ENCODE assay signal across 8 cellular contexts in the genomic region with DNA sequence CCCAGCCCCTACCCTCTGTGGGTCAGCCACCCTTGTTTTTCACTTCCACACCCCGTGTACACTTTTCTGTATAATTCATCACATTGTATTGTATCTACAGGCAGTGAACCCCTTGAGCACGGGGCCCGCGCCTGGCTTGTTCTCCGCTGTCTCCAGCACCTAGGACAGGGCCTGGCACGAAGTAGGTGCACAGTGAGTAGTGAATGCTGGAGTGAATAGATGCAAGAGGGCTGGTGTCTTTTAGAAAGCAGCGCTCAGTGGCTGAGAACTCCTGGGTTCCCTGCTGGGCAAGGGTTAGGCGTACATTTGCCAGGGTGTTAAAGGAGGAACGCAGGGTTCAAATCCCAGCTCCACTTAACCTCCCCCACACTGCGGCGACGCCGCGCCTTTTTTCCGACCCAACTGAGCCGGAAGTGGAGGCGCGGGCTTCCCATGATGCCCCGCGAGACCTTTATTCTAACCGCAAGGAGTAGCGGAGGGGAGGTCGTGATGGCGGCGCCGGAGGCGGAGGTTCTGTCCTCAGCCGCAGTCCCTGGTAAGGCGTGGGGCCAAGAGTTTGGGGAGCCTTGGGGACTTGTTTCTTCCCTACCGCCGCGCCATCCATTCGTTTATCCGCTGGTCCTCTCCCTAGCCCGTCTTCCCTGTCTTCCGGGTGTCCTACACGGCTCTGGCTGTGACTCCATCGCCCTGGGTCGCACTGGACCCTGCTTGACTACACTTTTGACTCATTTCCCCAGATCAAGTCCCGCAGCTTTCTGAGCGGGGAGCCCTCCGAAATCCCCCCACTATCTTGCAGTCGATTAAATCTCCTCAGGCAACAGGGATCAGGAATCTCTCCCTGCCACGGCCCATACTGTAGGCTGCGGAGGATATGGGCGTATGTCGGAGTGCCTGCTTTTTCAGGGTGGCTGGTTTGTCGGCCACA. TPM values are rescaled to one million over a fixed set of nuclear protein-coding genes. Genes with fewer than 3 reads are reported as not detected.
DNase-seq lines count a peak whose midpoint lies in the region; ATAC-seq and TF ChIP-seq lines count a peak whose summit lies in the region.

MAD2L1BP (plus strand) TSS at position 454 of the 925 bp plus-strand sequence; CDS start at position 490, 36 bp downstream.

- TF ChIP-seq POLR2A in suprapubic skin (IDR thresholded peaks at IDR 0.05), result peak in 1 of 2 donors; percentile 57

- peaks cover 18% of the 10 kb centered on the region for H3K36me3 ChIP-seq in suprapubic skin

- no peak for TF ChIP-seq EP300 in suprapubic skin (IDR thresholded peaks at IDR 0.05)

- H3K9me3 ChIP-seq in suprapubic skin, result no peaks in the 10 kb centered on the region

- no peak for TF ChIP-seq CTCF in omental fat pad (IDR thresholded peaks at IDR 0.05)
- no peak for TF ChIP-seq CTCF in suprapubic skin (IDR thresholded peaks at IDR 0.05)

- H3K4me3 ChIP-seq in GM08714 (ENCODE audit: low read length) (peak within 1 kb of the TSS; percentile 87), suprapubic skin (peak within 1 kb of the TSS; percentile 88)

- DNase-seq in NCI-H1105 (lab: John Stamatoyannopoulos, UW) (peak; percentile 89), SKM-1 (lab: John Stamatoyannopoulos, UW; ENCODE audit: unreplicated experiment) (peak; percentile 79), glomerular endothelial cell (ENCODE audit: extremely low read depth, low read depth, low spot score) (no peak), omental fat pad (ENCODE audit: low spot score) (peak; percentile 70), suprapubic skin (ENCODE audit: low spot score in 2 of 2) (peak; percentile 89 to 90)
- peak; percentile 88 for DNase-seq in activated naive CD4-positive, alpha-beta T cell treated with anti-CD3 and anti-CD28 coated beads, Interleukin-2, amount 50 U/mL, for 16 hours

- 4% methylated on average over 42 of the region's 48 CpGs for WGBS in suprapubic skin

- ATAC-seq in HG02571 (IDR thresholded peaks at IDR 0.05; ENCODE audit: unreplicated experiment), result peak; percentile 75
- peak; percentile 86 for ATAC-seq in omental fat pad (ENCODE audit: low FRiP score)

- peak within 1 kb of the TSS; percentile 90 for H3K27ac ChIP-seq in suprapubic skin

- H3K4me1 ChIP-seq in suprapubic skin, result peaks cover 39% of the 10 kb centered on the region

- H3K27me3 ChIP-seq in suprapubic skin, result no peaks in the 10 kb centered on the region

RNA-seq across cellular contexts. Expression of gene MAD2L1BP, which starts in this region (rescaled TPM):
- 33.5 and 48.7 TPM in 2 replicates for total RNA-seq in glomerular endothelial cell
- 10 to 100 TPM; 26.3 to 49.0 (median 33.1) TPM for total RNA-seq in omental fat pad
- 10 to 100 TPM; 35.4 to 63.1 (median 49.7) TPM for total RNA-seq in suprapubic skin
